Comparison of ENCODE assay signal across 8 cellular contexts in genomic region chr2:181305151-181306123, GRCh38.
DNase-seq lines count a peak whose midpoint lies in the region; ATAC-seq, FAIRE-seq and TF ChIP-seq lines count a peak whose summit lies in the region.

No MANE protein-coding gene starts in this region.

- H3K27ac Mint-ChIP-seq in T-helper 17 cell = peak overlapping the region; percentile 99

- no peak for TF ChIP-seq CTCF in GM20000 (IDR thresholded peaks at IDR 0.05; ENCODE audit: extremely low read depth, missing control alignments)
- no peak for TF ChIP-seq CTCF in D721Med (IDR thresholded peaks at IDR 0.05; ENCODE audit: insufficient read depth, missing control alignments)

- H3K4me3 Mint-ChIP-seq in T-helper 17 cell = peak overlapping the region; percentile 58

- peaks cover 2% of the 10 kb centered on the region for H3K36me3 Mint-ChIP-seq in T-helper 17 cell (ENCODE audit: low read depth)

- no peaks in the 10 kb centered on the region for H3K9me3 ChIP-seq in T-helper 17 cell (ENCODE audit: control insufficient read depth, low read length, poor library complexity, severe bottlenecking)

- H3K27me3 Mint-ChIP-seq in T-helper 17 cell = no peaks in the 10 kb centered on the region

- ATAC-seq in HG03520 (IDR thresholded peaks at IDR 0.05; ENCODE audit: unreplicated experiment) = peak; percentile 93
- ATAC-seq in T-helper 17 cell = peak; percentile 59

- peaks cover 57% of the 10 kb centered on the region for H3K4me1 Mint-ChIP-seq in T-helper 17 cell

- TF ChIP-seq POLR2A in GM12892 (IDR thresholded peaks at IDR 0.05; ENCODE audit: low read depth, low read length) = peak; percentile 62; the same call in 1 of the 2 replicates

- DNase-seq in GM12892 (ENCODE audit: insufficient read length) = no peak
- peak; percentile 54 for DNase-seq in GM20000 (ENCODE audit: low spot score)
- DNase-seq in T-helper 17 cell = no peak
- DNase-seq in germinal center (ENCODE audit: low spot score) = peak; percentile 24
- no peak for DNase-seq in HPDE6-E6E7 (ENCODE audit: extremely low spot score)
- DNase-seq in cerebellar nuclear complex (lab: John Stamatoyannopoulos, UW) = no peak
- no peak for DNase-seq in D721Med (ENCODE audit: insufficient read length, low spot score)

- peak; percentile 99 for FAIRE-seq in GM12892 (lab: Jason Lieb, UNC)
- no peak for FAIRE-seq in D721Med (lab: Jason Lieb, UNC)

Comparison
In these comparisons a context has a peak if more than half of its experiments do, and no peak if none do; other contexts are left out.
1. DNase-seq: peak in GM20000 (single experiment) and germinal center (single experiment); none in GM12892 (single experiment), T-helper 17 cell (0 of 3), HPDE6-E6E7 (single experiment), cerebellar nuclear complex (0 of 2) and D721Med (single experiment).